Comparison of ENCODE assay signal across 17 cellular contexts in genomic region chr2:167689444-167689843, GRCh38.
DNase-seq lines count a peak whose midpoint lies in the region; ATAC-seq, FAIRE-seq and TF ChIP-seq lines count a peak whose summit lies in the region.
"Had no signal": no experiment of that assay in that cellular context is flagged by ENCODE, and none has a peak within 500 bp of the region (broad histone marks: within the 10 kb centered on the region; RNA-seq: fewer than 3 reads in every experiment).

No MANE protein-coding gene starts in this region.

- no peak overlapping the region for H3K9ac ChIP-seq in MM.1S (ENCODE audit: low read length)

- no peaks in the 10 kb centered on the region for H3K4me1 Mint-ChIP-seq in CD4-positive, alpha-beta T cell (ENCODE audit: low read depth)
- H3K4me1 Mint-ChIP-seq in activated T-helper 2 cell treated with anti-CD3 and anti-CD28 coated beads, Interferon-gamma antibody, Interleukin-2, Interleukin-4, amounts not matched to agents 10 μg/mL and 5 μg/mL and 100 μg/mL, durations not matched to agents 14 hours and 24 hours and 36 hours (ENCODE audit: low read depth) = no peaks in the 10 kb centered on the region
- H3K4me1 Mint-ChIP-seq: activated B cell treated with CpG ODN at 0.5 μM for 24 hours; activated naive CD4-positive, alpha-beta T cell treated with anti-CD3 and anti-CD28 coated beads, Interleukin-2, amount 50 U/mL, for 24 hours; natural killer cell had no signal

- no peaks in the 10 kb centered on the region for H3K79me2 ChIP-seq in MM.1S (ENCODE audit: low read length)

- H3K36me3 ChIP-seq in MM.1S (replicated peaks; ENCODE audit: insufficient read depth, low read length) = no peaks in the 10 kb centered on the region
- H3K36me3 ChIP-seq in bronchial epithelial cell (ENCODE audit: control insufficient read depth, insufficient read depth, low read length) = no peaks in the 10 kb centered on the region
- H3K36me3 ChIP-seq: breast epithelium, thyroid gland had no signal

- peak; percentile 11; the same call in 1 of the 2 replicates for TF ChIP-seq CTCF in MM.1S (IDR thresholded peaks at IDR 0.05; ENCODE audit: low read length)
- peak; percentile 14 for TF ChIP-seq CTCF in bronchial epithelial cell (IDR thresholded peaks at IDR 0.05; ENCODE audit: insufficient read depth, low read length, severe bottlenecking)
- no peak for TF ChIP-seq CTCF in CD4-positive, alpha-beta T cell (IDR thresholded peaks at IDR 0.05)

- H2AFZ ChIP-seq in MM.1S (ENCODE audit: low read length) = no peak overlapping the region

- no peak for FAIRE-seq in bronchial epithelial cell (lab: Jason Lieb, UNC)
- FAIRE-seq: endothelial cell of umbilical vein had no signal

- H3K27me3 Mint-ChIP-seq in CD4-positive, alpha-beta T cell = no peaks in the 10 kb centered on the region
- no peaks in the 10 kb centered on the region for H3K27me3 Mint-ChIP-seq in activated T-helper 2 cell treated with anti-CD3 and anti-CD28 coated beads, Interferon-gamma antibody, Interleukin-2, Interleukin-4, amounts not matched to agents 10 μg/mL and 5 μg/mL and 100 μg/mL, durations not matched to agents 14 hours and 24 hours and 36 hours (ENCODE audit: low read depth)
- H3K27me3 Mint-ChIP-seq: activated B cell treated with CpG ODN at 0.5 μM for 24 hours; activated naive CD4-positive, alpha-beta T cell treated with anti-CD3 and anti-CD28 coated beads, Interleukin-2, amount 50 U/mL, for 24 hours had no signal

- no peaks in the 10 kb centered on the region for H3F3A ChIP-seq in MM.1S (ENCODE audit: insufficient read depth, low read length)

- H4K20me1 ChIP-seq in MM.1S (ENCODE audit: insufficient read depth, low read length) = no peaks in the 10 kb centered on the region

- H3K27me3 ChIP-seq in MM.1S (replicated peaks; ENCODE audit: insufficient read depth, low read length) (no peaks in the 10 kb centered on the region), bronchial epithelial cell (ENCODE audit: control insufficient read depth, insufficient read depth, low read length) (no peaks in the 10 kb centered on the region)
- no peaks in the 10 kb centered on the region for H3K27me3 ChIP-seq in CD4-positive, alpha-beta T cell (ENCODE audit: control insufficient read depth, insufficient read depth, low read length)
- H3K27me3 ChIP-seq: breast epithelium, thyroid gland had no signal

- H3K36me3 Mint-ChIP-seq in CD4-positive, alpha-beta T cell (ENCODE audit: low read depth) = no peaks in the 10 kb centered on the region
- H3K36me3 Mint-ChIP-seq in activated T-helper 2 cell treated with anti-CD3 and anti-CD28 coated beads, Interferon-gamma antibody, Interleukin-2, Interleukin-4, amounts not matched to agents 10 μg/mL and 5 μg/mL and 100 μg/mL, durations not matched to agents 14 hours and 24 hours and 36 hours (ENCODE audit: low read depth) = no peaks in the 10 kb centered on the region
- H3K36me3 Mint-ChIP-seq: activated naive CD4-positive, alpha-beta T cell treated with anti-CD3 and anti-CD28 coated beads, Interleukin-2, amount 50 U/mL, for 24 hours; natural killer cell had no signal

- ATAC-seq in left lobe of liver (peak; percentile 54), GM19351 (IDR thresholded peaks at IDR 0.05; ENCODE audit: unreplicated experiment) (no peak)
- ATAC-seq in CD4-positive, alpha-beta T cell (ENCODE audit: poor library complexity) = no peak
- ATAC-seq: natural killer cell had no signal

- no peak overlapping the region for H3K4me2 ChIP-seq in MM.1S (ENCODE audit: low read depth, low read length)

- H3K4me1 ChIP-seq in MM.1S (ENCODE audit: low read length) = no peaks in the 10 kb centered on the region
- H3K4me1 ChIP-seq: breast epithelium, thyroid gland had no signal

- POLR2A ChIA-PET in CD4-positive, alpha-beta T cell (lab: Charles Lee) = no interaction called here

- H3K9me2 ChIP-seq in MM.1S (replicated peaks; ENCODE audit: insufficient read depth, low read length) = no peaks in the 10 kb centered on the region

- no peaks in the 10 kb centered on the region for H3K9me3 Mint-ChIP-seq in CD4-positive, alpha-beta T cell
- no peaks in the 10 kb centered on the region for H3K9me3 Mint-ChIP-seq in activated T-helper 2 cell treated with anti-CD3 and anti-CD28 coated beads, Interferon-gamma antibody, Interleukin-2, Interleukin-4, amounts not matched to agents 10 μg/mL and 5 μg/mL and 100 μg/mL, durations not matched to agents 14 hours and 24 hours and 36 hours
- H3K9me3 Mint-ChIP-seq: activated naive CD4-positive, alpha-beta T cell treated with anti-CD3 and anti-CD28 coated beads, Interleukin-2, amount 50 U/mL, for 24 hours had no signal

- H3K4me3 ChIP-seq in MM.1S (ENCODE audit: low read length) (no peak overlapping the region), bronchial epithelial cell (ENCODE audit: low read depth, low read length) (no peak overlapping the region)
- H3K4me3 ChIP-seq: breast epithelium, thyroid gland had no signal

- CTCF ChIA-PET in CD4-positive, alpha-beta T cell (lab: Charles Lee) = no interaction called here

- no peak overlapping the region for H3K27ac Mint-ChIP-seq in CD4-positive, alpha-beta T cell
- H3K27ac Mint-ChIP-seq in activated T-helper 2 cell treated with anti-CD3 and anti-CD28 coated beads, Interferon-gamma antibody, Interleukin-2, Interleukin-4, amounts not matched to agents 10 μg/mL and 5 μg/mL and 100 μg/mL, durations not matched to agents 14 hours and 24 hours and 36 hours = no peak overlapping the region
- H3K27ac Mint-ChIP-seq: activated B cell treated with CpG ODN at 0.5 μM for 24 hours; activated naive CD4-positive, alpha-beta T cell treated with anti-CD3 and anti-CD28 coated beads, Interleukin-2, amount 50 U/mL, for 24 hours; natural killer cell had no signal

- intact Hi-C loops in CD4-positive, alpha-beta T cell (cut with DNase I, micrococcal nuclease) = no loop called here
- intact Hi-C loops in activated T-helper 2 cell treated with anti-CD3 and anti-CD28 coated beads, Interferon-gamma antibody, Interleukin-2, Interleukin-4, amounts not matched to agents 10 μg/mL and 5 μg/mL and 100 μg/mL, durations not matched to agents 14 hours and 24 hours and 36 hours (cut with micrococcal nuclease) = no loop called here

- H3K27ac ChIP-seq in MM.1S (ENCODE audit: low read length) = no peak overlapping the region
- no peak overlapping the region for H3K27ac ChIP-seq in CD4-positive, alpha-beta T cell (ENCODE audit: low read depth, low read length)
- H3K27ac ChIP-seq: breast epithelium, thyroid gland had no signal

- DNase-seq in DMS53 treated with DMSO at 0.1 percent for 48 hours (lab: John Stamatoyannopoulos, UW; ENCODE audit: unreplicated experiment) = peak; percentile 14
- DNase-seq in MM.1S = no peak
- peak; percentile 4 for DNase-seq in bronchial epithelial cell (ENCODE audit: low read depth)
- DNase-seq in left lobe of liver (ENCODE audit: low spot score) = no peak
- no peak for DNase-seq in CD4-positive, alpha-beta T cell
- DNase-seq in MV-4-11 (lab: John Stamatoyannopoulos, UW) = no peak
- no peak for DNase-seq in activated T-helper 2 cell treated with anti-CD3 and anti-CD28 coated beads, Interferon-gamma antibody, Interleukin-2, Interleukin-4, amounts not matched to agents 10 μg/mL and 5 μg/mL and 100 μg/mL, durations not matched to agents 14 hours and 24 hours and 36 hours (ENCODE audit: low spot score)
- DNase-seq: activated B cell treated with CpG ODN at 0.5 μM for 24 hours; head of caudate nucleus; natural killer cell; NCI-H2107; stimulated activated CD4-positive, alpha-beta T cell treated with anti-CD3 and anti-CD28 coated beads, Interleukin-2, amount 100 ng/mL, for 24 hours; thyroid gland had no signal

- no peak overlapping the region for H3K4me3 Mint-ChIP-seq in CD4-positive, alpha-beta T cell
- no peak overlapping the region for H3K4me3 Mint-ChIP-seq in activated T-helper 2 cell treated with anti-CD3 and anti-CD28 coated beads, Interferon-gamma antibody, Interleukin-2, Interleukin-4, amounts not matched to agents 10 μg/mL and 5 μg/mL and 100 μg/mL, durations not matched to agents 14 hours and 24 hours and 36 hours (ENCODE audit: low read depth)
- H3K4me3 Mint-ChIP-seq: activated B cell treated with CpG ODN at 0.5 μM for 24 hours; activated naive CD4-positive, alpha-beta T cell treated with anti-CD3 and anti-CD28 coated beads, Interleukin-2, amount 50 U/mL, for 24 hours; natural killer cell had no signal

- H3K9me3 ChIP-seq in MM.1S (replicated peaks; ENCODE audit: insufficient read depth, low read length) = no peaks in the 10 kb centered on the region
- no peaks in the 10 kb centered on the region for H3K9me3 ChIP-seq in CD4-positive, alpha-beta T cell (ENCODE audit: control insufficient read depth, low read length)
- H3K9me3 ChIP-seq: breast epithelium, thyroid gland had no signal

Comparison
In these comparisons a context has a peak if more than half of its experiments do, and no peak if none do; other contexts are left out.
1. DNase-seq: peak in DMS53 treated with DMSO at 0.1 percent for 48 hours (single experiment) and bronchial epithelial cell (single experiment); none in MM.1S (single experiment), left lobe of liver (single experiment), CD4-positive, alpha-beta T cell (0 of 10), MV-4-11 (single experiment) and activated T-helper 2 cell treated with anti-CD3 and anti-CD28 coated beads, Interferon-gamma antibody, Interleukin-2, Interleukin-4, amounts not matched to agents 10 μg/mL and 5 μg/mL and 100 μg/mL, durations not matched to agents 14 hours and 24 hours and 36 hours (single experiment).